Comparison of ENCODE assay signal across 2 cellular contexts in genomic region chr5:51996356-51996861, GRCh38.
TF ChIP-seq lines count a peak whose summit lies in the region.

No MANE protein-coding gene starts in this region.

TF ChIP-seq in SK-N-SH, 30 proteins besides CTCF, POLR2A, EP300 and RAD21 (continued from another document):
- TF ChIP-seq, protein P1, sequence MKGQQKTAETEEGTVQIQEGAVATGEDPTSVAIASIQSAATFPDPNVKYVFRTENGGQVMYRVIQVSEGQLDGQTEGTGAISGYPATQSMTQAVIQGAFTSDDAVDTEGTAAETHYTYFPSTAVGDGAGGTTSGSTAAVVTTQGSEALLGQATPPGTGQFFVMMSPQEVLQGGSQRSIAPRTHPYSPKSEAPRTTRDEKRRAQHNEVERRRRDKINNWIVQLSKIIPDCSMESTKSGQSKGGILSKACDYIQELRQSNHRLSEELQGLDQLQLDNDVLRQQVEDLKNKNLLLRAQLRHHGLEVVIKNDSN (IDR thresholded peaks at IDR 0.05; ENCODE audit: borderline replicate concordance, low read depth): no peak
- TF ChIP-seq POLR2AphosphoS5 (IDR thresholded peaks at IDR 0.05; ENCODE audit: low read depth, low read length) (no peak), GATA2 (CRISPR knock-in tag; IDR thresholded peaks at IDR 0.05) (peak; percentile 72), TCF12 (IDR thresholded peaks at IDR 0.05) (0 out of 2 replicates have a peak, but pooled peaks have one; percentile 2), FOXJ3 (CRISPR knock-in tag; IDR thresholded peaks at IDR 0.05) (peak; percentile 76), SIN3A (IDR thresholded peaks at IDR 0.05; ENCODE audit: borderline replicate concordance, low read depth, low read length) (no peak), USF2 (IDR thresholded peaks at IDR 0.05; ENCODE audit: borderline replicate concordance, low read depth, low read length) (no peak), SMC3 (IDR thresholded peaks at IDR 0.05; ENCODE audit: low read depth, low read length) (no peak), MEF2A (IDR thresholded peaks at IDR 0.05; ENCODE audit: borderline replicate concordance, low read depth) (no peak), TEAD4 (IDR thresholded peaks at IDR 0.05; ENCODE audit: borderline replicate concordance, insufficient read depth) (no peak), IRF3 (IDR thresholded peaks at IDR 0.05; ENCODE audit: low read depth, low read length) (no peak), FOSL2 (IDR thresholded peaks at IDR 0.05; ENCODE audit: borderline replicate concordance, low read depth) (no peak)

TF ChIP-seq in SK-N-SH treated with all-trans-retinoic acid at 6 μM for 48 hours, 23 proteins besides CTCF, POLR2A, EP300 and RAD21 (continued from another document):
- TF ChIP-seq, protein P2, sequence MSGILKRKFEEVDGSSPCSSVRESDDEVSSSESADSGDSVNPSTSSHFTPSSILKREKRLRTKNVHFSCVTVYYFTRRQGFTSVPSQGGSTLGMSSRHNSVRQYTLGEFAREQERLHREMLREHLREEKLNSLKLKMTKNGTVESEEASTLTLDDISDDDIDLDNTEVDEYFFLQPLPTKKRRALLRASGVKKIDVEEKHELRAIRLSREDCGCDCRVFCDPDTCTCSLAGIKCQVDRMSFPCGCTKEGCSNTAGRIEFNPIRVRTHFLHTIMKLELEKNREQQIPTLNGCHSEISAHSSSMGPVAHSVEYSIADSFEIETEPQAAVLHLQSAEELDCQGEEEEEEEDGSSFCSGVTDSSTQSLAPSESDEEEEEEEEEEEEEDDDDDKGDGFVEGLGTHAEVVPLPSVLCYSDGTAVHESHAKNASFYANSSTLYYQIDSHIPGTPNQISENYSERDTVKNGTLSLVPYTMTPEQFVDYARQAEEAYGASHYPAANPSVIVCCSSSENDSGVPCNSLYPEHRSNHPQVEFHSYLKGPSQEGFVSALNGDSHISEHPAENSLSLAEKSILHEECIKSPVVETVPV (CRISPR knock-in tag; IDR thresholded peaks at IDR 0.05): no peak
- TF ChIP-seq ARNTL (CRISPR knock-in tag; IDR thresholded peaks at IDR 0.05; ENCODE audit: borderline replicate concordance, low read depth): no peak
- TF ChIP-seq OSR1 (CRISPR knock-in tag; IDR thresholded peaks at IDR 0.05): no peak
TF ChIP-seq in SK-N-SH treated with all-trans-retinoic acid at 6 μM for 48 hours: peak in this region for 0.
